26 cellular contexts compared by ENCODE assay signal in genomic region chr2:39534095-39534711, GRCh38.
A peak's percentile ranks its signal among the peaks of the same experiment; 100 is the strongest.
DNase-seq lines count a peak whose midpoint lies in the region; ATAC-seq and TF ChIP-seq lines count a peak whose summit lies in the region.
"Had no signal": no experiment of that assay in that cellular context is flagged by ENCODE, and none has a peak within 500 bp of the region (broad histone marks: within the 10 kb centered on the region; RNA-seq: fewer than 3 reads in every experiment).

No MANE protein-coding gene starts in this region.

- peak overlapping the region; percentile 3 for H3K9ac ChIP-seq in skeletal muscle satellite cell (ENCODE audit: low read depth, low read length)
- H3K9ac ChIP-seq: KMS-11, parathyroid adenoma, SK-N-SH had no signal

- H3K36me3 Mint-ChIP-seq in GM23338 (ENCODE audit: low read depth) = peaks cover 3% of the 10 kb centered on the region; the same call in 1 of the 3 replicates
- H3K36me3 Mint-ChIP-seq in activated T-cell treated with anti-CD3 and anti-CD28 coated beads, Interleukin-2, amount 50 U/mL, for 72 hours (ENCODE audit: insufficient read depth in 2 of 2) = peaks cover 2 to 5% of the 10 kb centered on the region in 2 donors
- no peaks in the 10 kb centered on the region for H3K36me3 Mint-ChIP-seq in activated CD4-positive, alpha-beta T cell treated with anti-CD3 and anti-CD28 coated beads, Interleukin-2, amount 10 ng/mL, durations not matched to agents 24 days and 14 days (ENCODE audit: low read depth)
- H3K36me3 Mint-ChIP-seq: activated naive CD4-positive, alpha-beta T cell treated with anti-CD3 and anti-CD28 coated beads, Interleukin-2, amount 10 ng/mL, durations not matched to agents 7 days and 5 days; CD4-positive, CD25-positive, alpha-beta regulatory T cell; stimulated activated effector memory CD8-positive, alpha-beta T cell treated with anti-CD3 and anti-CD28 coated beads, Interleukin-12 subunit alpha, Interleukin-12 subunit beta, amount 100 ng/mL, for 72 hours had no signal

- H3K27me3 ChIP-seq in GM23338 (ENCODE audit: insufficient read depth) = no peaks in the 10 kb centered on the region
- no peaks in the 10 kb centered on the region for H3K27me3 ChIP-seq in RWPE2 (ENCODE audit: insufficient read depth, poor library complexity, severe bottlenecking)
- no peaks in the 10 kb centered on the region for H3K27me3 ChIP-seq in skeletal muscle satellite cell (ENCODE audit: control insufficient read depth, insufficient read depth, low read length)
- H3K27me3 ChIP-seq in transverse colon = no peaks in the 10 kb centered on the region

- peaks cover 2% of the 10 kb centered on the region; the same call in 1 of the 2 replicates for H3K9me2 ChIP-seq in GM23338 (ENCODE audit: insufficient read depth)
- H3K9me2 ChIP-seq: SK-N-SH had no signal

- H3K4me2 ChIP-seq in GM23338 (no peak overlapping the region), skeletal muscle satellite cell (ENCODE audit: low read length) (peak overlapping the region; percentile 17)
- H3K4me2 ChIP-seq: KMS-11, SK-N-SH had no signal

- no peaks in the 10 kb centered on the region for H4K20me1 ChIP-seq in GM23338 (replicated peaks; ENCODE audit: insufficient read depth)

- in situ Hi-C loops in transverse colon (cut with MboI; ENCODE audit: low pct_ligation_motif_present in 1 of 4, low pct_unique_long_range_greater_than_20kb in 1 of 4, low sequenced_read_pairs in 3 of 4) = no loop called here

- H3K27me3 Mint-ChIP-seq in GM23338 (ENCODE audit: insufficient read depth, low read depth, poor library complexity) = no peaks in the 10 kb centered on the region
- H3K27me3 Mint-ChIP-seq in activated T-cell treated with anti-CD3 and anti-CD28 coated beads, Interleukin-2, amount 50 U/mL, for 72 hours (ENCODE audit: low read depth) = peaks cover 18% of the 10 kb centered on the region
- H3K27me3 Mint-ChIP-seq in activated CD4-positive, alpha-beta T cell treated with anti-CD3 and anti-CD28 coated beads, Interleukin-2, amount 10 ng/mL, durations not matched to agents 24 days and 14 days = peaks cover 5% of the 10 kb centered on the region
- H3K27me3 Mint-ChIP-seq: CD4-positive, CD25-positive, alpha-beta regulatory T cell had no signal

- H3K36me3 ChIP-seq in GM23338 (ENCODE audit: insufficient read depth) (no peaks in the 10 kb centered on the region), RWPE2 (ENCODE audit: low read depth) (no peaks in the 10 kb centered on the region), skeletal muscle satellite cell (ENCODE audit: insufficient read depth, low read length) (no peaks in the 10 kb centered on the region), transverse colon (no peaks in the 10 kb centered on the region)

- ATAC-seq in GM23338 (peak; percentile 54), RWPE2 (ENCODE audit: low read depth) (peak; percentile 61; the same call in 2 of the 3 replicates)
- ATAC-seq in activated T-cell treated with anti-CD3 and anti-CD28 coated beads, Interleukin-2, amount 50 U/mL, for 72 hours (replicated peaks in 1 of 2) = no peak
- ATAC-seq: right cardiac atrium; stimulated activated effector memory CD8-positive, alpha-beta T cell treated with anti-CD3 and anti-CD28 coated beads, Interleukin-12 subunit alpha, Interleukin-12 subunit beta, amount 100 ng/mL, for 72 hours had no signal

- H3K4me3 Mint-ChIP-seq in GM23338 = no peak overlapping the region
- no peak overlapping the region for H3K4me3 Mint-ChIP-seq in activated T-cell treated with anti-CD3 and anti-CD28 coated beads, Interleukin-2, amount 50 U/mL, for 72 hours
- H3K4me3 Mint-ChIP-seq in activated CD4-positive, alpha-beta T cell treated with anti-CD3 and anti-CD28 coated beads, Interleukin-2, amount 10 ng/mL, durations not matched to agents 24 days and 14 days = no peak overlapping the region
- H3K4me3 Mint-ChIP-seq: activated naive CD4-positive, alpha-beta T cell treated with anti-CD3 and anti-CD28 coated beads, Interleukin-2, amount 10 ng/mL, durations not matched to agents 7 days and 5 days; CD4-positive, CD25-positive, alpha-beta regulatory T cell; neural crest cell; stimulated activated effector memory CD8-positive, alpha-beta T cell treated with anti-CD3 and anti-CD28 coated beads, Interleukin-12 subunit alpha, Interleukin-12 subunit beta, amount 100 ng/mL, for 72 hours had no signal

- no peak overlapping the region for H2AFZ ChIP-seq in GM23338
- H2AFZ ChIP-seq: parathyroid adenoma had no signal

- DNase-seq in GM23338 (ENCODE audit: low spot score) = peak; percentile 23
- DNase-seq in RWPE2 (ENCODE audit: low spot score) = no peak
- DNase-seq in epithelial cell of prostate (ENCODE audit: low read depth, low spot score) = no peak
- no peak for DNase-seq in transverse colon
- DNase-seq in activated T-cell treated with anti-CD3 and anti-CD28 coated beads, Interleukin-2, amount 50 U/mL, for 72 hours = no peak
- DNase-seq in activated CD4-positive, alpha-beta T cell treated with anti-CD3 and anti-CD28 coated beads, Interleukin-2, amount 10 ng/mL, durations not matched to agents 24 days and 14 days = no peak
- DNase-seq: activated CD4-positive, alpha-beta T cell treated with anti-CD3 and anti-CD28 coated beads, Interleukin-2, amount 50 U/mL, for 1 hour; activated naive CD4-positive, alpha-beta T cell treated with anti-CD3 and anti-CD28 coated beads, Interleukin-2, amount 10 ng/mL, durations not matched to agents 7 days and 5 days; activated T-cell treated with anti-CD3 and anti-CD28 coated beads, Interleukin-2, amount 50 U/mL, for 48 hours; amniotic stem cell; CD4-positive, CD25-positive, alpha-beta regulatory T cell; H7; head of caudate nucleus; NCI-H1436; NCI-H2107; NCI-H446; right cardiac atrium; SK-N-SH; stimulated activated CD4-positive, alpha-beta T cell treated with anti-CD3 and anti-CD28 coated beads, Interleukin-4, amount 100 ng/mL, for 24 hours had no signal

- H3K4me1 Mint-ChIP-seq in GM23338 = peaks cover 7% of the 10 kb centered on the region; the same call in 2 of the 3 replicates
- peaks cover 16% of the 10 kb centered on the region for H3K4me1 Mint-ChIP-seq in activated T-cell treated with anti-CD3 and anti-CD28 coated beads, Interleukin-2, amount 50 U/mL, for 72 hours (ENCODE audit: low read depth)
- H3K4me1 Mint-ChIP-seq in activated CD4-positive, alpha-beta T cell treated with anti-CD3 and anti-CD28 coated beads, Interleukin-2, amount 10 ng/mL, durations not matched to agents 24 days and 14 days = peaks cover 4% of the 10 kb centered on the region
- H3K4me1 Mint-ChIP-seq: activated naive CD4-positive, alpha-beta T cell treated with anti-CD3 and anti-CD28 coated beads, Interleukin-2, amount 10 ng/mL, durations not matched to agents 7 days and 5 days; CD4-positive, CD25-positive, alpha-beta regulatory T cell; stimulated activated effector memory CD8-positive, alpha-beta T cell treated with anti-CD3 and anti-CD28 coated beads, Interleukin-12 subunit alpha, Interleukin-12 subunit beta, amount 100 ng/mL, for 72 hours had no signal

- no peaks in the 10 kb centered on the region for H3F3A ChIP-seq in GM23338 (replicated peaks; ENCODE audit: low read depth)

- no peak for TF ChIP-seq EP300 in transverse colon (IDR thresholded peaks at IDR 0.05; ENCODE audit: low read depth)

- H3K79me2 ChIP-seq in GM23338 (replicated peaks; ENCODE audit: insufficient read depth) = no peaks in the 10 kb centered on the region
- H3K79me2 ChIP-seq: parathyroid adenoma had no signal

- no peak for TF ChIP-seq POLR2A in transverse colon (IDR thresholded peaks at IDR 0.05)

- H3K4me1 ChIP-seq in GM23338 (ENCODE audit: insufficient read depth) (peaks cover 22% of the 10 kb centered on the region), RWPE2 (ENCODE audit: insufficient read depth, poor library complexity, severe bottlenecking) (peaks cover 24% of the 10 kb centered on the region), skeletal muscle satellite cell (ENCODE audit: control insufficient read depth, insufficient read depth, low read length) (peaks cover 48% of the 10 kb centered on the region), transverse colon (no peaks in the 10 kb centered on the region)
- H3K4me1 ChIP-seq: parathyroid adenoma had no signal

- H3K4me3 ChIP-seq in GM23338 = no peak overlapping the region
- no peak overlapping the region for H3K4me3 ChIP-seq in RWPE2 (ENCODE audit: severe bottlenecking)
- no peak overlapping the region for H3K4me3 ChIP-seq in skeletal muscle satellite cell (ENCODE audit: low read length)
- no peak overlapping the region for H3K4me3 ChIP-seq in transverse colon
- H3K4me3 ChIP-seq: lung had no signal

- 75 to 82% methylated on average over 4 of the region's 4 CpGs for WGBS in transverse colon (ENCODE audit: low coverage in 1 of 2), 2 donors

- H3K9me3 Mint-ChIP-seq in GM23338 = peaks cover 7% of the 10 kb centered on the region; the same call in 2 of the 3 replicates
- H3K9me3 Mint-ChIP-seq in activated T-cell treated with anti-CD3 and anti-CD28 coated beads, Interleukin-2, amount 50 U/mL, for 72 hours = peaks cover 0 to 2% of the 10 kb centered on the region in 2 donors
- peaks cover 4% of the 10 kb centered on the region for H3K9me3 Mint-ChIP-seq in activated CD4-positive, alpha-beta T cell treated with anti-CD3 and anti-CD28 coated beads, Interleukin-2, amount 10 ng/mL, durations not matched to agents 24 days and 14 days
- H3K9me3 Mint-ChIP-seq: stimulated activated effector memory CD8-positive, alpha-beta T cell treated with anti-CD3 and anti-CD28 coated beads, Interleukin-12 subunit alpha, Interleukin-12 subunit beta, amount 100 ng/mL, for 72 hours had no signal

- TF ChIP-seq CTCF in GM23338 (conservative IDR thresholded peaks at IDR 0.05; ENCODE audit: low read depth in 2 of 2) (no peak), RWPE2 (IDR thresholded peaks at IDR 0.05; ENCODE audit: poor library complexity, severe bottlenecking) (no peak), transverse colon (IDR thresholded peaks at IDR 0.05) (no peak)

- H3K9me3 ChIP-seq in RWPE2 (ENCODE audit: severe bottlenecking) (no peaks in the 10 kb centered on the region), skeletal muscle satellite cell (replicated peaks; ENCODE audit: low read length) (no peaks in the 10 kb centered on the region), transverse colon (no peaks in the 10 kb centered on the region)
- H3K9me3 ChIP-seq: SK-N-SH had no signal

- intact Hi-C loops in transverse colon (cut with DNase I; ENCODE audit: low total_unique reads) = no loop called here
- intact Hi-C loops in activated CD4-positive, alpha-beta T cell treated with anti-CD3 and anti-CD28 coated beads, Interleukin-2, amount 10 ng/mL, durations not matched to agents 24 days and 14 days (cut with micrococcal nuclease) = no loop called here

- H3K27ac ChIP-seq in GM23338 (ENCODE audit: low read depth) = no peak overlapping the region
- no peak overlapping the region for H3K27ac ChIP-seq in RWPE2 (ENCODE audit: poor library complexity, severe bottlenecking)
- H3K27ac ChIP-seq in epithelial cell of prostate = peak overlapping the region; percentile 9
- H3K27ac ChIP-seq in transverse colon = no peak overlapping the region
- H3K27ac ChIP-seq: KMS-11, parathyroid adenoma, VCaP had no signal

- H3K27ac Mint-ChIP-seq in GM23338 = no peak overlapping the region
- H3K27ac Mint-ChIP-seq in activated T-cell treated with anti-CD3 and anti-CD28 coated beads, Interleukin-2, amount 50 U/mL, for 72 hours = no peak overlapping the region
- no peak overlapping the region for H3K27ac Mint-ChIP-seq in activated CD4-positive, alpha-beta T cell treated with anti-CD3 and anti-CD28 coated beads, Interleukin-2, amount 10 ng/mL, durations not matched to agents 24 days and 14 days
- H3K27ac Mint-ChIP-seq: activated naive CD4-positive, alpha-beta T cell treated with anti-CD3 and anti-CD28 coated beads, Interleukin-2, amount 10 ng/mL, durations not matched to agents 7 days and 5 days; stimulated activated effector memory CD8-positive, alpha-beta T cell treated with anti-CD3 and anti-CD28 coated beads, Interleukin-12 subunit alpha, Interleukin-12 subunit beta, amount 100 ng/mL, for 72 hours had no signal

Comparison
In these comparisons a context has a peak if more than half of its experiments do, and no peak if none do; other contexts are left out.
1. ATAC-seq: peak in GM23338 (single experiment) and RWPE2 (single experiment); none in activated T-cell treated with anti-CD3 and anti-CD28 coated beads, Interleukin-2, amount 50 U/mL, for 72 hours (0 of 2).